Comparison of ENCODE assay signal across 12 cellular contexts in the genomic region with DNA sequence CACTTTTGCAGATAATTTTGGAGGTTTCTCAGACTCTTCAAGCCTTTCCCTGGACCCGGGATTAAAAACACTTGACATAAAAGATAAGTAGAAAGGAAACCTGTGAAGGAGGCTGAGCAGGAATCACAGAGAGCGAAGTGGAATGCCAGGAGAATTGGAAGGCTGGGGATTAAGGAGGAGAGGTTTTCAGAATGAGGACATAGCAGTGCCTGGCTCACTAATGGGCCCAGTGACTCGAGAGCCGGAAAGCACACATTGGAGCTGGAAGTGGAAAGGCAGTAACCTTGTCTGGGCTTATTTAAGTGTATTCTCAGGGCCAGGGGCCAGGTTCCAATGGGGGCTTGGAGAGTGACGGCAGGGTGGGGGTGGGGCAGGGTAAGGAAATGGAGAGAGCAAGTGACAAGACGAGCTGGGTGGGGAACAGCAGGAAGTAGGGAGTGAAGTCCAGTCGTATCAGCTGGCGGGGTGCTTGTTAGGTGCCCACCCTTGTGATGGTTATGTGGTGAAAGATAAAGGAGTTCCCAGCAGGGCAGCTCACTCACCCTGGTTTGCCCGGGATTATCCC. TPM values are rescaled to one million over a fixed set of nuclear protein-coding genes. Genes with fewer than 3 reads are reported as not detected.
DNase-seq lines count a peak whose midpoint lies in the region; TF ChIP-seq lines count a peak whose summit lies in the region.
"Had no signal": no experiment of that assay in that cellular context is flagged by ENCODE, and none has a peak within 500 bp of the region (broad histone marks: within the 10 kb centered on the region; RNA-seq: fewer than 3 reads in every experiment).

No MANE protein-coding gene starts in this region.

- peak overlapping the region; percentile 62 for H3K27ac ChIP-seq in CD4-positive, alpha-beta memory T cell (ENCODE audit: low read depth, low read length)
- H3K27ac ChIP-seq in Peyer's patch = peak overlapping the region in 3 of 4 donors; percentile 48 to 70 (median 70)
- no peak overlapping the region for H3K27ac ChIP-seq in neural progenitor cell
- H3K27ac ChIP-seq: adrenal gland had no signal

- peak overlapping the region; percentile 17 to 41 for H3K4me3 ChIP-seq in CD4-positive, alpha-beta memory T cell (ENCODE audit: low read length in 2 of 2)
- H3K4me3 ChIP-seq in Peyer's patch (no peak overlapping the region), neural progenitor cell (no peak overlapping the region)
- H3K4me3 ChIP-seq: adrenal gland had no signal

- peak overlapping the region; percentile 91 to 99 (median 95) for H3K27ac Mint-ChIP-seq in CD4-positive, alpha-beta memory T cell
- H3K27ac Mint-ChIP-seq in neural progenitor cell = no peak overlapping the region

- no peak for TF ChIP-seq CTCF in Peyer's patch (IDR thresholded peaks at IDR 0.05)
- no peak for TF ChIP-seq CTCF in neural progenitor cell (IDR thresholded peaks at IDR 0.05)

- CTCF ChIA-PET in CD4-positive, alpha-beta memory T cell (lab: Charles Lee; ENCODE audit: partially characterized antibody) = interaction anchor here (1.2 to 49.4 kb wide), 7 partner anchors 1 to 163 kb away, joined by 3 to 1350 read pairs (median 12); partner anchors contain the start of gene EVL

- peaks cover 22% of the 10 kb centered on the region for H3K79me2 ChIP-seq in neural progenitor cell (ENCODE audit: low read depth)

- H4K20me1 ChIP-seq in neural progenitor cell (ENCODE audit: low read depth) = peaks cover 50% of the 10 kb centered on the region

- H3K27me3 Mint-ChIP-seq in CD4-positive, alpha-beta memory T cell = no peaks in the 10 kb centered on the region
- H3K27me3 Mint-ChIP-seq in neural progenitor cell (ENCODE audit: insufficient read depth, low read depth) = peaks cover 8% of the 10 kb centered on the region

- H3K4me1 ChIP-seq in CD4-positive, alpha-beta memory T cell (ENCODE audit: insufficient read depth, low read length) = peaks cover 100% of the 10 kb centered on the region
- peaks cover 0 to 28% (median 15%) of the 10 kb centered on the region in 4 donors for H3K4me1 ChIP-seq in Peyer's patch
- H3K4me1 ChIP-seq in neural progenitor cell = peaks cover 11% of the 10 kb centered on the region

- peaks cover 80 to 100% (median 92%) of the 10 kb centered on the region in 4 donors for H3K4me1 Mint-ChIP-seq in CD4-positive, alpha-beta memory T cell
- H3K4me1 Mint-ChIP-seq in neural progenitor cell = peaks cover 34% of the 10 kb centered on the region

- no peaks in the 10 kb centered on the region for H3K27me3 ChIP-seq in CD4-positive, alpha-beta memory T cell (ENCODE audit: insufficient read depth, low read length)
- H3K27me3 ChIP-seq in Peyer's patch (no peaks in the 10 kb centered on the region), neural progenitor cell (no peaks in the 10 kb centered on the region)
- H3K27me3 ChIP-seq: adrenal gland had no signal

- in situ Hi-C loops in KBM-7 (cut with MboI; ENCODE audit: low pct_unique_long_range_greater_than_20kb, low sequenced_read_pairs) = no loop called here

- intact Hi-C loops in CD4-positive, alpha-beta memory T cell (cut with micrococcal nuclease) = loop anchor here (2.0 kb wide), 2 partner anchors 13 to 21 kb away; partner anchors contain the start of gene EVL

- no peaks in the 10 kb centered on the region for H3K9me3 Mint-ChIP-seq in CD4-positive, alpha-beta memory T cell
- peaks cover 2% of the 10 kb centered on the region for H3K9me3 Mint-ChIP-seq in neural progenitor cell
- H3K9me3 Mint-ChIP-seq: endodermal cell had no signal

- H3K36me3 ChIP-seq in CD4-positive, alpha-beta memory T cell (ENCODE audit: insufficient read depth, low read length) = peaks cover 34% of the 10 kb centered on the region
- no peaks in the 10 kb centered on the region for H3K36me3 ChIP-seq in Peyer's patch
- H3K36me3 ChIP-seq in neural progenitor cell = no peaks in the 10 kb centered on the region
- H3K36me3 ChIP-seq: adrenal gland had no signal

- H3K4me3 Mint-ChIP-seq in CD4-positive, alpha-beta memory T cell = peak overlapping the region; percentile 83 to 88 (median 86)
- H3K4me3 Mint-ChIP-seq in neural progenitor cell = no peak overlapping the region
- H3K4me3 Mint-ChIP-seq: endodermal cell had no signal

- no peak overlapping the region for H2AFZ ChIP-seq in neural progenitor cell (replicated peaks)

- no peak for TF ChIP-seq POLR2A in Peyer's patch (IDR thresholded peaks at IDR 0.05)

- no peak overlapping the region for H3K9ac ChIP-seq in neural progenitor cell

- H3K4me2 ChIP-seq in neural progenitor cell = no peak overlapping the region

- H3F3A ChIP-seq in neural progenitor cell (ENCODE audit: low read depth) = peaks cover 12% of the 10 kb centered on the region

- POLR2A ChIA-PET in CD4-positive, alpha-beta memory T cell (lab: Charles Lee; ENCODE audit: partially characterized antibody) = interaction anchor here (1.0 to 18.4 kb wide), 10 partner anchors 11 to 114 kb away, joined by 3 to 1011 read pairs (median 4); partner anchors contain the start of genes DEGS2 and EVL

- H3K9me3 ChIP-seq in CD4-positive, alpha-beta memory T cell (ENCODE audit: control insufficient read depth in 1 of 2, low read length in 2 of 2) = no peaks in the 10 kb centered on the region
- H3K9me3 ChIP-seq in Peyer's patch (no peaks in the 10 kb centered on the region), neural progenitor cell (ENCODE audit: low read depth) (no peaks in the 10 kb centered on the region)
- H3K9me3 ChIP-seq: adrenal gland had no signal

- DNase-seq in CD4-positive, alpha-beta memory T cell = peak in 1 of 5 donors; percentile 49
- no peak for DNase-seq in Peyer's patch
- peak; percentile 24 for DNase-seq in cerebellar cortex (ENCODE audit: low spot score)
- peak; percentile 45 for DNase-seq in neural progenitor cell (ENCODE audit: low spot score)
- no peak for DNase-seq in KBM-7
- no peak for DNase-seq in NCI-H2029 (lab: John Stamatoyannopoulos, UW)
- no peak for DNase-seq in AML-193 (lab: John Stamatoyannopoulos, UW)
- DNase-seq in medulla oblongata (ENCODE audit: extremely low spot score) = no peak
- DNase-seq: adrenal gland, hippocampal formation, NCI-H345 had no signal

- peaks cover 57 to 83% of the 10 kb centered on the region in 2 donors for H3K36me3 Mint-ChIP-seq in CD4-positive, alpha-beta memory T cell
- H3K36me3 Mint-ChIP-seq in neural progenitor cell = no peaks in the 10 kb centered on the region

RNA-seq across cellular contexts. Expression of gene EVL, which starts 13.1 kb away (rescaled TPM):
- 1,000 to 10,000 TPM; 1,287 to 1,352 TPM for total RNA-seq in CD4-positive, alpha-beta memory T cell
- 100 to 1,000 TPM in 1 of 2 donors, 10 to 100 TPM in 1; 81.8 to 147 TPM for polyA plus RNA-seq in CD4-positive, alpha-beta memory T cell
- total RNA-seq in Peyer's patch (100 to 1,000 TPM in 2 of 4 donors, 10 to 100 TPM in 2; 44.9 to 409 (median 110) TPM), neural progenitor cell (ENCODE audit: low replicate concordance) (49.2 and 71.2 TPM in 2 replicates)

Comparison
In these comparisons a context has a peak if more than half of its experiments do, and no peak if none do; other contexts are left out.
1. DNase-seq: peak in cerebellar cortex (single experiment) and neural progenitor cell (single experiment); none in Peyer's patch (0 of 3), KBM-7 (single experiment), NCI-H2029 (single experiment), AML-193 (0 of 2) and medulla oblongata (single experiment).
2. H3K4me3 ChIP-seq: peak in CD4-positive, alpha-beta memory T cell (2 of 2); none in Peyer's patch (0 of 4) and neural progenitor cell (single experiment).